ENCODE assay signal across 16 cellular contexts in genomic region chr14:75675265-75675960, GRCh38. TPM values are rescaled to one million over a fixed set of nuclear protein-coding genes. Genes with fewer than 3 reads are reported as not detected.
DNase-seq lines count a peak whose midpoint lies in the region; ATAC-seq, FAIRE-seq and TF ChIP-seq lines count a peak whose summit lies in the region.
"Had no signal": no experiment of that assay in that cellular context is flagged by ENCODE, and none has a peak within 500 bp of the region (broad histone marks: within the 10 kb centered on the region; RNA-seq: fewer than 3 reads in every experiment).

No MANE protein-coding gene starts in this region.

- DNase-seq in GM12891 (ENCODE audit: insufficient read length, low spot score) (no peak), RWPE2 (ENCODE audit: low spot score) (no peak), fibroblast of pulmonary artery (ENCODE audit: low read depth) (no peak), dorsolateral prefrontal cortex (no peak), NOMO-1 (lab: John Stamatoyannopoulos, UW; ENCODE audit: unreplicated experiment in 2 of 2) (no peak)
- DNase-seq: activated naive CD4-positive, alpha-beta T cell treated with anti-CD3 and anti-CD28 coated beads, Interleukin-2, amount 50 U/mL, for 16 hours; midbrain; NCI-H1048; NCI-H446 treated with DMSO at 0.1 percent for 48 hours; stimulated activated CD4-positive, alpha-beta T cell treated with anti-CD3 and anti-CD28 coated beads, Interleukin-4, amount 100 ng/mL, for 1 hour had no signal

- intact Hi-C loops in dorsolateral prefrontal cortex (cut with DNase I) = no loop called here

- H3K27me3 ChIP-seq in RWPE2 (ENCODE audit: insufficient read depth, poor library complexity, severe bottlenecking) = no peaks in the 10 kb centered on the region
- no peaks in the 10 kb centered on the region for H3K27me3 ChIP-seq in dorsolateral prefrontal cortex
- H3K27me3 ChIP-seq: esophagus muscularis mucosa had no signal

- H3K27ac ChIP-seq in 22Rv1 (no peak overlapping the region), RWPE2 (ENCODE audit: poor library complexity, severe bottlenecking) (peak overlapping the region; percentile 22), dorsolateral prefrontal cortex (no peak overlapping the region)
- H3K27ac ChIP-seq: esophagus muscularis mucosa had no signal

- no peaks in the 10 kb centered on the region for H3K9me3 ChIP-seq in RWPE2 (ENCODE audit: severe bottlenecking)
- H3K9me3 ChIP-seq: esophagus muscularis mucosa had no signal

- H3K4me3 ChIP-seq in RWPE2 (ENCODE audit: severe bottlenecking) (no peak overlapping the region), fibroblast of pulmonary artery (replicated peaks; ENCODE audit: low read depth, low read length) (no peak overlapping the region), dorsolateral prefrontal cortex (no peak overlapping the region)
- H3K4me3 ChIP-seq: esophagus muscularis mucosa had no signal

- H3K36me3 ChIP-seq in RWPE2 (ENCODE audit: low read depth) = peaks cover 57% of the 10 kb centered on the region

- 0 out of 2 replicates have a peak, but pooled peaks have one; percentile 10 for TF ChIP-seq CTCF in 22Rv1 (IDR thresholded peaks at IDR 0.05)
- TF ChIP-seq CTCF in RWPE2 (IDR thresholded peaks at IDR 0.05; ENCODE audit: poor library complexity, severe bottlenecking) = peak; percentile 44
- TF ChIP-seq CTCF in fibroblast of pulmonary artery (IDR thresholded peaks at IDR 0.05; ENCODE audit: low read length, missing control alignments) = peak; percentile 32
- no peak for TF ChIP-seq CTCF in dorsolateral prefrontal cortex (IDR thresholded peaks at IDR 0.05 in 54 of 56, conservative IDR thresholded peaks at IDR 0.05 in 2 of 56; ENCODE audit: low read depth in 1 of 56, partially characterized antibody in 56 of 56)

- H3K4me1 ChIP-seq in RWPE2 (ENCODE audit: insufficient read depth, poor library complexity, severe bottlenecking) = peaks cover 12% of the 10 kb centered on the region
- H3K4me1 ChIP-seq: esophagus muscularis mucosa had no signal

- FAIRE-seq in GM12891 (lab: Jason Lieb, UNC) = peak; percentile 63
- FAIRE-seq: GM19239 had no signal

- peak; percentile 98 for ATAC-seq in RWPE2 (ENCODE audit: low read depth)
- ATAC-seq in GM19455 (IDR thresholded peaks at IDR 0.05; ENCODE audit: unreplicated experiment) = no peak
- no peak for ATAC-seq in GM18873 (IDR thresholded peaks at IDR 0.05; ENCODE audit: low FRiP score, unreplicated experiment)
- ATAC-seq: stimulated activated effector memory CD8-positive, alpha-beta T cell treated with anti-CD3 and anti-CD28 coated beads, Interleukin-12 subunit alpha, Interleukin-12 subunit beta, amount 100 ng/mL, for 72 hours had no signal

- no peak for TF ChIP-seq POLR2A in GM12891 (IDR thresholded peaks at IDR 0.05; ENCODE audit: low read depth, low read length)

TF ChIP-seq in GM12891, 5 proteins besides CTCF, POLR2A, EP300 and RAD21:
- TF ChIP-seq TAF1 (IDR thresholded peaks at IDR 0.05; ENCODE audit: low read depth, low read length) (no peak), SPI1 (IDR thresholded peaks at IDR 0.05; ENCODE audit: low read depth, low read length) (no peak), POLR2AphosphoS5 (IDR thresholded peaks at IDR 0.05; ENCODE audit: low read depth, low read length) (no peak), POU2F2 (IDR thresholded peaks at IDR 0.05; ENCODE audit: low read depth, low read length) (no peak), PAX5 (IDR thresholded peaks at IDR 0.05; ENCODE audit: insufficient read depth, low read length, severe bottlenecking) (no peak)

RNA-seq across cellular contexts. Expression of gene TTLL5, which starts 14.4 kb away (rescaled TPM):
- 11.5 TPM for polyA plus RNA-seq in GM12891 (2012; ENCODE audit: low read depth, missing spikeins)
- total RNA-seq in dorsolateral prefrontal cortex = 10 to 100 TPM; 36.5 to 74.0 (median 53.7) TPM

RNA-seq across cellular contexts. Expression of gene ERG28, which starts 14.7 kb away (rescaled TPM):
- polyA plus RNA-seq in GM12891 (2012; ENCODE audit: low read depth, missing spikeins) = 20.1 TPM
- total RNA-seq in dorsolateral prefrontal cortex = 10 to 100 TPM; 10.2 to 21.8 (median 14.5) TPM

Comparison
In these comparisons a context has a peak if more than half of its experiments do, and no peak if none do; other contexts are left out.
1. CTCF ChIP-seq: peak in 22Rv1 (single experiment), RWPE2 (single experiment) and fibroblast of pulmonary artery (single experiment); none in dorsolateral prefrontal cortex (0 of 56).